In genomic region chr20:45934587-45935415, GRCh38 we compare ENCODE assay signal across 8 cellular contexts. TPM values are rescaled to one million over a fixed set of nuclear protein-coding genes. Genes with fewer than 3 reads are reported as not detected.
DNase-seq lines count a peak whose midpoint lies in the region; ATAC-seq and TF ChIP-seq lines count a peak whose summit lies in the region.

Gene PCIF1 (plus strand): TSS chr20:45934683. CDS start chr20:45939000, 4,317 bp downstream.

- ATAC-seq in GM19035 (IDR thresholded peaks at IDR 0.05; ENCODE audit: unreplicated experiment) (peak; percentile 76), HG03342 (IDR thresholded peaks at IDR 0.05; ENCODE audit: unreplicated experiment) (peak; percentile 73)

- H3K4me3 ChIP-seq in spleen: peak within 1 kb of the TSS; percentile 66 to 94 (median 88)

- TF ChIP-seq POLR2A in spleen (IDR thresholded peaks at IDR 0.05): peak; percentile 48 to 84 (median 68)

- intact Hi-C loops in spleen (cut with DNase I; ENCODE audit: low total_unique reads): loop anchor here (5.0 kb wide), 1 partner anchor 38 kb away; the partner anchor contains the start of gene ZNF335

- H3K4me1 ChIP-seq in spleen: peaks cover 12 to 49% (median 31%) of the 10 kb centered on the region in 6 donors

- 0 to 1% (median 0%) methylated on average over 23 to 102 of the region's 102 CpGs for WGBS in spleen, 5 donors

- DNase-seq in AG09319 (ENCODE audit: extremely low read depth, low read depth) (peak; percentile 95), NCI-H345 treated with DMSO at 0.1 percent for 48 hours (lab: John Stamatoyannopoulos, UW; ENCODE audit: unreplicated experiment) (peak; percentile 97), caudate nucleus (lab: John Stamatoyannopoulos, UW) (peak; percentile 80 to 98 (median 96)), inferior parietal cortex (ENCODE audit: extremely low spot score) (peak; percentile 99), spleen (peak; percentile 98)
- peak; percentile 92 to 97 (median 96) for DNase-seq in activated CD4-positive, CD25-positive, alpha-beta regulatory T cell (lab: John Stamatoyannopoulos, UW)

- H3K27me3 ChIP-seq in spleen (replicated peaks in 1 of 7): no peaks in the 10 kb centered on the region

- TF ChIP-seq CTCF in AG09319 (IDR thresholded peaks at IDR 0.05; ENCODE audit: low read depth, low read length): no peak
- TF ChIP-seq CTCF in spleen (IDR thresholded peaks at IDR 0.05 in 8 of 11, conservative IDR thresholded peaks at IDR 0.05 in 3 of 11): peak in 3 of 11 experiments; percentile 9 to 18 (median 13)

- peaks cover 5 to 41% (median 29%) of the 10 kb centered on the region in 6 donors for H3K36me3 ChIP-seq in spleen

- no peaks in the 10 kb centered on the region for H3K9me3 ChIP-seq in spleen

- H3K27ac ChIP-seq in caudate nucleus (ENCODE audit: low read depth, low read length) (peak within 1 kb of the TSS; percentile 100), spleen (peak within 1 kb of the TSS; percentile 99 to 100 (median 100))

RNA-seq across cellular contexts. Expression of gene PCIF1, which starts in this region (rescaled TPM):
- total RNA-seq in spleen: 10 to 100 TPM; 41.2 to 61.9 (median 52.4) TPM
- 10 to 100 TPM; 25.1 to 33.8 (median 31.0) TPM for polyA plus RNA-seq in spleen

Comparison
In these comparisons a context has a peak if more than half of its experiments do, and no peak if none do; other contexts are left out.
1. Peak in every context shown above with its lines: DNase-seq, ATAC-seq, H3K4me3 ChIP-seq and H3K27ac ChIP-seq.